ENCODE assay signal across 1 cellular context in the genomic region with DNA sequence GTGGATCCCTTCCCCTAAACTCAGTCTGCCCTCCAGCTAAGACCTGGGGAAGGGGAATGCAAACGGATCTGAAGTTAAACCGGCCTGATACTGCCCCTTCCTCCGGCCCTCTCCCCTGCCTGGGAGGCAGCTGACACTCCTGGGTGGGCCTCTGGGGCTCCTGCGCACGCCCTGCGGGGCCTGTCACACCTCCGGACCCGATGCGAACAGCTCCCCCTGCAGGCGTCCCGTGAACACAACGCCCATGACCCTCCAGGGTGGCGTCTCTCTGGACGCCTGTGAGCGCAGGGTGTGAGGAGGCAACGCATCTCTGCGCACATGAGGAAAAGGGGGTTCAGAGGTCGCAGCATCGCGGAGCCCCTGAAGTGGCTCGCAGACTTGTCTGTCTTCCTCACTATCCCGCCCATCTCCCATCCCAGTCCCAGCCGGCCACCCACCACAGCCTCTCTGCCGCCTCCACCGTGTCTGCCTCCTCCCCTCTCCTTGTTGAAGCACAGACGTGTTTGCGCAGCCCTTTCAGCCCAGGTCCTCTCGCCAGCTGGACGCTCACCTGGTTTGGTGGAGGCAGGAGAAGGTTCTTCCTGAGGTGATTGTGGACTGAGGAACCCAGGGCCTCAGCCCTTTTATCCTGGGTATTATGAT.
TF ChIP-seq lines count a peak whose summit lies in the region.

No MANE protein-coding gene starts in this region.

TF ChIP-seq in HepG2, 621 proteins besides CTCF, POLR2A, EP300 and RAD21:
- TF ChIP-seq HINFP (CRISPR knock-in tag; IDR thresholded peaks at IDR 0.05; ENCODE audit: low read depth), result no peak
- no peak for TF ChIP-seq MEF2D (CRISPR knock-in tag; IDR thresholded peaks at IDR 0.05)
- TF ChIP-seq MXD4 (CRISPR knock-in tag; IDR thresholded peaks at IDR 0.05), result no peak
- no peak for TF ChIP-seq ELF3 (CRISPR knock-in tag; IDR thresholded peaks at IDR 0.05)
- no peak for TF ChIP-seq AHR (CRISPR knock-in tag; IDR thresholded peaks at IDR 0.05)
- TF ChIP-seq MXI1 (IDR thresholded peaks at IDR 0.05; ENCODE audit: borderline replicate concordance, low read depth, low read length), result no peak
- TF ChIP-seq NCOA2 (CRISPR knock-in tag; IDR thresholded peaks at IDR 0.05), result no peak
- no peak for TF ChIP-seq HDAC1 (CRISPR knock-in tag; IDR thresholded peaks at IDR 0.05)
- TF ChIP-seq, protein P1, sequence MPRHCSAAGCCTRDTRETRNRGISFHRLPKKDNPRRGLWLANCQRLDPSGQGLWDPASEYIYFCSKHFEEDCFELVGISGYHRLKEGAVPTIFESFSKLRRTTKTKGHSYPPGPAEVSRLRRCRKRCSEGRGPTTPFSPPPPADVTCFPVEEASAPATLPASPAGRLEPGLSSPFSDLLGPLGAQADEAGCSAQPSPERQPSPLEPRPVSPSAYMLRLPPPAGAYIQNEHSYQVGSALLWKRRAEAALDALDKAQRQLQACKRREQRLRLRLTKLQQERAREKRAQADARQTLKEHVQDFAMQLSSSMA (CRISPR knock-in tag; IDR thresholded peaks at IDR 0.05), result no peak
- TF ChIP-seq ZBTB1 (CRISPR knock-in tag; IDR thresholded peaks at IDR 0.05; ENCODE audit: borderline replicate concordance), result no peak
- TF ChIP-seq ZNF546 (CRISPR knock-in tag; conservative IDR thresholded peaks at IDR 0.05), result no peak
- no peak for TF ChIP-seq NONO (IDR thresholded peaks at IDR 0.05)
- no peak for TF ChIP-seq NONO (CRISPR knock-in tag; conservative IDR thresholded peaks at IDR 0.05)
- no peak for TF ChIP-seq RBAK (CRISPR knock-in tag; IDR thresholded peaks at IDR 0.05)
- TF ChIP-seq ZNF577 (CRISPR knock-in tag; IDR thresholded peaks at IDR 0.05; ENCODE audit: borderline replicate concordance, low read depth), result no peak
- no peak for TF ChIP-seq JDP2 (CRISPR knock-in tag; IDR thresholded peaks at IDR 0.05; ENCODE audit: borderline replicate concordance)
- no peak for TF ChIP-seq FOXA1 (IDR thresholded peaks at IDR 0.05)
- TF ChIP-seq FOXA1 (CRISPR knock-in tag; IDR thresholded peaks at IDR 0.05), result no peak
- no peak for TF ChIP-seq CHD4 (IDR thresholded peaks at IDR 0.05; ENCODE audit: borderline replicate concordance, low read length)
- TF ChIP-seq, protein P2, sequence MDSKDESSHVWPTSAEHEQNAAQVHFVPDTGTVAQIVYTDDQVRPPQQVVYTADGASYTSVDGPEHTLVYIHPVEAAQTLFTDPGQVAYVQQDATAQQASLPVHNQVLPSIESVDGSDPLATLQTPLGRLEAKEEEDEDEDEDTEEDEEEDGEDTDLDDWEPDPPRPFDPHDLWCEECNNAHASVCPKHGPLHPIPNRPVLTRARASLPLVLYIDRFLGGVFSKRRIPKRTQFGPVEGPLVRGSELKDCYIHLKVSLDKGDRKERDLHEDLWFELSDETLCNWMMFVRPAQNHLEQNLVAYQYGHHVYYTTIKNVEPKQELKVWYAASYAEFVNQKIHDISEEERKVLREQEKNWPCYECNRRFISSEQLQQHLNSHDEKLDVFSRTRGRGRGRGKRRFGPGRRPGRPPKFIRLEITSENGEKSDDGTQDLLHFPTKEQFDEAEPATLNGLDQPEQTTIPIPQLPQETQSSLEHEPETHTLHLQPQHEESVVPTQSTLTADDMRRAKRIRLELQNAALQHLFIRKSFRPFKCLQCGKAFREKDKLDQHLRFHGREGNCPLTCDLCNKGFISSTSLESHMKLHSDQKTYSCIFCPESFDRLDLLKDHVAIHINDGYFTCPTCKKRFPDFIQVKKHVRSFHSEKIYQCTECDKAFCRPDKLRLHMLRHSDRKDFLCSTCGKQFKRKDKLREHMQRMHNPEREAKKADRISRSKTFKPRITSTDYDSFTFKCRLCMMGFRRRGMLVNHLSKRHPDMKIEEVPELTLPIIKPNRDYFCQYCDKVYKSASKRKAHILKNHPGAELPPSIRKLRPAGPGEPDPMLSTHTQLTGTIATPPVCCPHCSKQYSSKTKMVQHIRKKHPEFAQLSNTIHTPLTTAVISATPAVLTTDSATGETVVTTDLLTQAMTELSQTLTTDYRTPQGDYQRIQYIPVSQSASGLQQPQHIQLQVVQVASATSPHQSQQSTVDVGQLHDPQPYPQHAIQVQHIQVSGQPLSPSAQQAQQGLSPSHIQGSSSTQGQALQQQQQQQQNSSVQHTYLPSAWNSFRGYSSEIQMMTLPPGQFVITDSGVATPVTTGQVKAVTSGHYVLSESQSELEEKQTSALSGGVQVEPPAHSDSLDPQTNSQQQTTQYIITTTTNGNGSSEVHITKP (CRISPR knock-in tag; IDR thresholded peaks at IDR 0.05; ENCODE audit: low read depth), result no peak
